7 cellular contexts compared by ENCODE assay signal in genomic region chr12:130590685-130591084, GRCh38.
"Had no signal": no experiment of that assay in that cellular context is flagged by ENCODE, and none has a peak within 500 bp of the region (broad histone marks: within the 10 kb centered on the region; RNA-seq: fewer than 3 reads in every experiment).

No MANE protein-coding gene starts in this region.

- H3K4me1 Mint-ChIP-seq: GM23338 had no signal

- H3K4me3 Mint-ChIP-seq: GM23338, H9 had no signal

- DNase-seq: H9, HCEC 1CT, IMR-90, Karpas-422, KG1 had no signal

- H3K4me3 ChIP-seq: GM23338, K562 had no signal

- ATAC-seq: GM23338, K562 had no signal

- H3K4me2 ChIP-seq: GM23338 had no signal

- H3K27ac Mint-ChIP-seq: GM23338 had no signal
